ENCODE assay signal across 17 cellular contexts in genomic region chr5:96978812-96979449, GRCh38.
DNase-seq lines count a peak whose midpoint lies in the region; TF ChIP-seq lines count a peak whose summit lies in the region.
"Had no signal": no experiment of that assay in that cellular context is flagged by ENCODE, and none has a peak within 500 bp of the region (broad histone marks: within the 10 kb centered on the region; RNA-seq: fewer than 3 reads in every experiment).

No MANE protein-coding gene starts in this region.

- in situ Hi-C loops in astrocyte of the cerebellum (cut with HindIII; ENCODE audit: low sequenced_read_pairs): no loop called here

- DNase-seq in AG09309 (ENCODE audit: low read depth) (peak; percentile 20), HCEC 1CT (peak; percentile 73), astrocyte of the cerebellum (ENCODE audit: low read depth) (peak; percentile 34), iris pigment epithelial cell (ENCODE audit: low read depth) (peak; percentile 89), inferior parietal cortex (ENCODE audit: extremely low spot score) (no peak), DMS79 (lab: John Stamatoyannopoulos, UW) (no peak), kidney tubule cell (ENCODE audit: low spot score) (no peak), NCI-H2107 treated with DMSO at 0.1 percent for 48 hours (lab: John Stamatoyannopoulos, UW; ENCODE audit: unreplicated experiment) (no peak)
- DNase-seq: activated CD4-positive, alpha-beta T cell treated with anti-CD3 and anti-CD28 coated beads for 36 hours; activated T-cell treated with anti-CD3 and anti-CD28 coated beads, Interleukin-2, amount 50 U/mL, for 72 hours; body of pancreas; CD4-positive, alpha-beta memory T cell; KG1; PC-3; stimulated activated CD4-positive, alpha-beta T cell treated with anti-CD3 and anti-CD28 coated beads, Interleukin-4, amount 100 ng/mL, for 4 hours; upper lobe of right lung had no signal

- H3K4me3 ChIP-seq in AG09309 (ENCODE audit: control insufficient read depth, low read depth, low read length) (no peak overlapping the region), astrocyte of the cerebellum (ENCODE audit: low read depth, low read length) (no peak overlapping the region)
- H3K4me3 ChIP-seq: body of pancreas, right atrium auricular region, upper lobe of right lung had no signal

- TF ChIP-seq CTCF in AG09309 (IDR thresholded peaks at IDR 0.05; ENCODE audit: control insufficient read depth, insufficient read depth, low read depth, low read length, missing control alignments) (no peak), astrocyte of the cerebellum (IDR thresholded peaks at IDR 0.05; ENCODE audit: low read depth, low read length, missing control alignments) (no peak)

Comparison
In these comparisons a context has a peak if more than half of its experiments do, and no peak if none do; other contexts are left out.
1. DNase-seq: peak in AG09309 (single experiment), HCEC 1CT (single experiment), astrocyte of the cerebellum (single experiment) and iris pigment epithelial cell (single experiment); none in inferior parietal cortex (single experiment), DMS79 (single experiment), kidney tubule cell (single experiment) and NCI-H2107 treated with DMSO at 0.1 percent for 48 hours (single experiment).